Comparison of ENCODE assay signal across 20 cellular contexts in the genomic region with DNA sequence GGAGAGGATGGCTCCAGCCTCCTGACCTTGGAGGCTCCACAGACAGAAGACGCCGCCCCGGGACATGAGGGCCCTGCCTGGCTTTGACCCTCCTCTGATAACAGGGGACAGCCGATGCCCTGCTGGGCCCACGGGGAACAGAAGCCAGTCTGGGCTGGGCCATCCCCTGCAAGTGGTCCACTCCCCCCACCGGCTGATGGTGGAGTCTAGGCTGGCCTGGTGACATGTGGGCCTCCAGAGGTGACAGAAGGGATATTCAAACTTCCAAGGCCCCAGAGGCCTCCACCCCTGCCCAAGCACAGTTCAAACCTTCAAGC.
"Had no signal": no experiment of that assay in that cellular context is flagged by ENCODE, and none has a peak within 500 bp of the region (broad histone marks: within the 10 kb centered on the region; RNA-seq: fewer than 3 reads in every experiment).

No MANE protein-coding gene starts in this region.

- H3K9me3 ChIP-seq: lower lobe of right lung, suprapubic skin, tibial nerve, uterus had no signal

- ATAC-seq: activated CD4-positive, alpha-beta T cell treated with anti-CD3 and anti-CD28 coated beads for 36 hours; lower lobe of right lung had no signal

- H3K27me3 ChIP-seq: tibial nerve, uterus had no signal

- H3K4me1 ChIP-seq: lower lobe of right lung, suprapubic skin, uterus had no signal

- H3K4me3 ChIP-seq: lower lobe of right lung, suprapubic skin, tibial nerve, uterus had no signal

- FAIRE-seq: bronchial epithelial cell, endometrium, keratinocyte had no signal

- H3K36me3 ChIP-seq: lower lobe of right lung, suprapubic skin, tibial nerve, uterus had no signal

- H3K27ac ChIP-seq: lower lobe of right lung, suprapubic skin, uterus had no signal

- DNase-seq: activated CD4-positive, alpha-beta T cell treated with anti-CD3 and anti-CD28 coated beads for 36 hours; activated CD4-positive, alpha-beta T cell treated with anti-CD3 and anti-CD28 coated beads, Interleukin-2, amount 50 U/mL, for 4 hours; activated naive CD4-positive, alpha-beta T cell; activated naive CD8-positive, alpha-beta T cell treated with anti-CD3 and anti-CD28 coated beads, Interleukin-2, amount 10 ng/mL, durations not matched to agents 7 days and 5 days; activated T-cell treated with anti-CD3 and anti-CD28 coated beads for 4 hours; amniotic stem cell; effector CD4-positive, alpha-beta T cell; foreskin fibroblast; lower lobe of right lung; mesendoderm; naive B cell; occipital lobe; stimulated activated CD4-positive, alpha-beta T cell treated with anti-CD3 and anti-CD28 coated beads, Interleukin-12 subunit alpha, Interleukin-12 subunit beta, amount 100 ng/mL, for 4 hours; T-helper 1 cell; uterus had no signal
